Comparison of ENCODE assay signal across 8 cellular contexts in the genomic region with DNA sequence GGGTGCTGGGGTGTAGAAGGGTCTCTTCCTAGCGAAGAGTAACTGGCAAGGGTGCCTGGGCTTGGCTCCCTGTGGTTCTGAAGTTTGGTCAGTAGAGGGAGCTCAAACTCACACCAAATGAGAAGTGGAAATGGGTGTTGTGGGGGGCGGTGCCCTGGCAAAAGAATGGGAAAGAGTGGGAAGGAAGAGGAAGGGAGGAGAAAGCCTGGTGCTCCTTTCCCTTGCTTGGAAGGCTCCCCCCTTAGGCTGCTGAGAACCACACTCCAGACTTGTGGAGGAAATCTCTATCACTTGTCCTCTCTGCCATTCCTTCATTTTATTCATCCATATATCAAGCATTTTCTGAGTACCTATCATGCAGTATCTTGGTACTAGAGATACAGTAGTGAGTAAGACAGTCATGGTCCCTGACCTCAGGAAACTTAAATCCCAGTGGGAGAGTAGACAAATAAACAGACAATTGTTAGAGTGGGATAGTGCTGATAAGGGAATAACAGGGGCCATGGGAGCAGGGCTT. TPM values are rescaled to one million over a fixed set of nuclear protein-coding genes. Genes with fewer than 3 reads are reported as not detected.
DNase-seq lines count a peak whose midpoint lies in the region; ATAC-seq, FAIRE-seq and TF ChIP-seq lines count a peak whose summit lies in the region.

No MANE protein-coding gene starts in this region.

- CTCF ChIA-PET in AG04450 (lab: Charles Lee) = interaction anchor here (0.6 to 2.8 kb wide), 53 partner anchors 9 to 669 kb away, joined by 3 to 30 read pairs (median 5); a partner anchor contains a TSS

- no peaks in the 10 kb centered on the region for H3K4me1 ChIP-seq in kidney (ENCODE audit: control insufficient read depth in 1 of 2, insufficient read depth in 1 of 2, low read depth in 1 of 2, low read length in 2 of 2)

- in situ Hi-C loops in GM13976 (cut with MboI; ENCODE audit: low sequenced_read_pairs, unreplicated experiment) = no loop called here

- FAIRE-seq in kidney (lab: Jason Lieb, UNC) = no peak

- H3K9ac ChIP-seq in kidney (ENCODE audit: low read length in 2 of 2) = no peak overlapping the region

- POLR2A ChIA-PET in AG04450 (lab: Yijun Ruan, JAX) = no interaction called here

- TF ChIP-seq CTCF in AG04450 (IDR thresholded peaks at IDR 0.05; ENCODE audit: low read depth, low read length) (peak; percentile 91), GM13976 (IDR thresholded peaks at IDR 0.05; ENCODE audit: borderline replicate concordance, control extremely low read depth, extremely low read depth, insufficient read depth, missing control alignments) (peak; percentile 89), kidney (IDR thresholded peaks at IDR 0.05; ENCODE audit: borderline replicate concordance, extremely low read depth, insufficient read depth) (peak; percentile 84)

- no peak for ATAC-seq in HG03280 (IDR thresholded peaks at IDR 0.05; ENCODE audit: unreplicated experiment)

- H3K9me3 ChIP-seq in AG04450 (ENCODE audit: control insufficient read depth, insufficient read depth, low read length) (no peaks in the 10 kb centered on the region), kidney (ENCODE audit: control insufficient read depth in 1 of 2, low read length in 2 of 2) (no peaks in the 10 kb centered on the region)

- DNase-seq in AG04450 (ENCODE audit: low read depth, low spot score) (peak; percentile 44), GM13976 (ENCODE audit: low spot score) (peak; percentile 59), NCI-H1092 (lab: John Stamatoyannopoulos, UW) (peak; percentile 8), T-helper 22 cell (ENCODE audit: low read depth) (peak; percentile 2), cerebellar cortex (ENCODE audit: low spot score) (peak; percentile 82), kidney (peak; percentile 86)
- DNase-seq in stimulated activated CD4-positive, alpha-beta T cell treated with anti-CD3 and anti-CD28 coated beads, Interleukin-15, amount 100 ng/mL, for 24 hours = peak; percentile 47

- H3K27me3 ChIP-seq in AG04450 (ENCODE audit: control insufficient read depth, insufficient read depth, low read length) = peaks cover 6% of the 10 kb centered on the region

- intact Hi-C loops in kidney (cut with DNase I) = no loop called here

- no peak overlapping the region for H3K4me3 ChIP-seq in AG04450 (ENCODE audit: low read depth, low read length)
- H3K4me3 ChIP-seq in kidney (ENCODE audit: low read length in 2 of 2) = no peak overlapping the region

- H3K36me3 ChIP-seq in kidney (ENCODE audit: control insufficient read depth in 1 of 2, insufficient read depth in 2 of 2, low read length in 2 of 2) = no peaks in the 10 kb centered on the region

- H3K27ac ChIP-seq in AG04450 (ENCODE audit: low read depth, low read length) = no peak overlapping the region
- no peak overlapping the region for H3K27ac ChIP-seq in kidney (ENCODE audit: low read depth in 2 of 2, low read length in 2 of 2)

RNA-seq across cellular contexts. Expression of a gene that starts 13.0 kb away (rescaled TPM):
- polyA plus RNA-seq in AG04450 (2011; rRNA removed) = not detected in 2 replicates
- not detected in 2 replicates for polyA minus RNA-seq in AG04450 (2011; rRNA and poly(A)+ RNA removed)
- total RNA-seq in kidney = 2.5 TPM
- 29.9 TPM for polyA plus RNA-seq in kidney (ENCODE audit: insufficient read depth, low read depth, low replicate concordance)

RNA-seq across cellular contexts. Expression of a gene that starts 26.6 kb away (rescaled TPM):
- polyA plus RNA-seq in AG04450 (2011; rRNA removed) (6.6 and 7.0 TPM in 2 replicates), kidney (ENCODE audit: insufficient read depth, low read depth, low replicate concordance) (6.0 TPM)
- 2.2 and 3.3 TPM in 2 replicates for polyA minus RNA-seq in AG04450 (2011; rRNA and poly(A)+ RNA removed)
- total RNA-seq in kidney = 7.8 TPM

RNA-seq across cellular contexts. Expression of a gene that starts 28.6 kb away (rescaled TPM):
- polyA plus RNA-seq in AG04450 (2011; rRNA removed) (54.3 and 56.6 TPM in 2 replicates), kidney (ENCODE audit: insufficient read depth, low read depth, low replicate concordance) (26.4 TPM)
- polyA minus RNA-seq in AG04450 (2011; rRNA and poly(A)+ RNA removed) = 62.4 and 93.9 TPM in 2 replicates
- 130 TPM for total RNA-seq in kidney

Comparison
In these comparisons a context has a peak if more than half of its experiments do, and no peak if none do; other contexts are left out.
1. DNase-seq: peak in every context shown above with its lines; median percentile 86 in kidney; 82 in cerebellar cortex; 59 in GM13976; 47 in stimulated activated CD4-positive, alpha-beta T cell treated with anti-CD3 and anti-CD28 coated beads, Interleukin-15, amount 100 ng/mL, for 24 hours; 44 in AG04450; 8 in NCI-H1092; 2 in T-helper 22 cell.
2. RNA of a gene that starts 13.0 kb away (polyA plus RNA-seq): 29.9 TPM in kidney (single experiment); not detected in AG04450; every median in the first group is over 10 times any median in the second.
3. Peak in every context shown above with its lines, with median percentiles within 50 percentile points of each other: CTCF ChIP-seq.